Comparison of ENCODE assay signal across 8 cellular contexts in genomic region chr14:64723691-64724577, GRCh38. TPM values are rescaled to one million over a fixed set of nuclear protein-coding genes. Genes with fewer than 3 reads are reported as not detected.
A peak's percentile ranks its signal among the peaks of the same experiment; 100 is the strongest.
DNase-seq lines count a peak whose midpoint lies in the region; ATAC-seq and TF ChIP-seq lines count a peak whose summit lies in the region.

No MANE protein-coding gene starts in this region.

- no peaks in the 10 kb centered on the region for H3K9me3 Mint-ChIP-seq in CD8-positive, alpha-beta memory T cell

- H2AFZ ChIP-seq in osteoblast (ENCODE audit: low read length): no peak overlapping the region

- CTCF ChIA-PET in CD8-positive, alpha-beta memory T cell (lab: Charles Lee): interaction anchor here (0.8 to 1.8 kb wide), 3 partner anchors 16 to 52 kb away, joined by 3 to 10 read pairs (median 5); partner anchors contain the start of gene PLEKHG3
- CTCF ChIA-PET in RWPE1 (lab: Yijun Ruan, JAX): interaction anchor here (1.1 to 1.2 kb wide), 2 partner anchors 18 to 184 kb away, joined by 3 to 4 read pairs; partner anchors contain the start of gene HSPA2

- H3K4me2 ChIP-seq in osteoblast (ENCODE audit: insufficient read depth, low read length): no peak overlapping the region

- TF ChIP-seq CTCF in RWPE1 (conservative IDR thresholded peaks at IDR 0.05; ENCODE audit: low read depth): no peak
- TF ChIP-seq CTCF in osteoblast (IDR thresholded peaks at IDR 0.05; ENCODE audit: extremely low read depth, low read depth, low read length): no peak

- ATAC-seq in GM21786 (IDR thresholded peaks at IDR 0.05; ENCODE audit: unreplicated experiment) (no peak), GM21390 (IDR thresholded peaks at IDR 0.05; ENCODE audit: unreplicated experiment) (no peak), HG03571 (IDR thresholded peaks at IDR 0.05; ENCODE audit: unreplicated experiment) (no peak)

- H3K36me3 ChIP-seq in CD8-positive, alpha-beta memory T cell (ENCODE audit: insufficient read depth, low read length): no peaks in the 10 kb centered on the region
- peaks cover 0 to 14% of the 10 kb centered on the region in 2 donors for H3K36me3 ChIP-seq in esophagus (ENCODE audit: control insufficient read depth in 2 of 2, insufficient read depth in 2 of 2, low read length in 1 of 2)
- H3K36me3 ChIP-seq in osteoblast (ENCODE audit: insufficient read depth, low read length): no peaks in the 10 kb centered on the region

- peak overlapping the region; percentile 49 for H3K4me3 ChIP-seq in CD8-positive, alpha-beta memory T cell (ENCODE audit: low read length)
- H3K4me3 ChIP-seq in esophagus (ENCODE audit: low read depth in 1 of 2, low read length in 2 of 2) (no peak overlapping the region), osteoblast (ENCODE audit: insufficient read depth, low read length) (no peak overlapping the region)

- H3K27me3 Mint-ChIP-seq in CD8-positive, alpha-beta memory T cell: no peaks in the 10 kb centered on the region

- WGBS in esophagus, 2 donors: 62 to 65% methylated on average over 15 of the region's 15 CpGs

- POLR2A ChIA-PET in CD8-positive, alpha-beta memory T cell (lab: Charles Lee): interaction anchor here (0.7 to 1.2 kb wide), 2 partner anchors 15 to 52 kb away, joined by 3 to 6 read pairs; no protein-coding TSS in a partner anchor
- POLR2A ChIA-PET in RWPE1 (lab: Yijun Ruan, JAX; ENCODE audit: low non-redundant PET): no interaction called here

- no peaks in the 10 kb centered on the region for H3K9me3 ChIP-seq in CD8-positive, alpha-beta memory T cell (ENCODE audit: low read length)
- no peaks in the 10 kb centered on the region for H3K9me3 ChIP-seq in esophagus (ENCODE audit: control insufficient read depth in 2 of 2, insufficient read depth in 1 of 2, low read depth in 1 of 2, low read length in 1 of 2)
- no peaks in the 10 kb centered on the region for H3K9me3 ChIP-seq in osteoblast (ENCODE audit: low read depth, low read length)

- peaks cover 88% of the 10 kb centered on the region for H3K4me1 ChIP-seq in CD8-positive, alpha-beta memory T cell (ENCODE audit: insufficient read depth, low read length)
- peaks cover 10 to 46% of the 10 kb centered on the region in 2 donors for H3K4me1 ChIP-seq in esophagus (ENCODE audit: control insufficient read depth in 2 of 2, insufficient read depth in 2 of 2, low read length in 1 of 2)
- peaks cover 49% of the 10 kb centered on the region for H3K4me1 ChIP-seq in osteoblast (ENCODE audit: insufficient read depth, low read length)

- peak overlapping the region; percentile 83 to 99 (median 92) for H3K27ac Mint-ChIP-seq in CD8-positive, alpha-beta memory T cell

- H4K20me1 ChIP-seq in osteoblast (ENCODE audit: insufficient read depth, low read length): no peaks in the 10 kb centered on the region

- H3K4me1 Mint-ChIP-seq in CD8-positive, alpha-beta memory T cell: peaks cover 89 to 98% (median 98%) of the 10 kb centered on the region in 3 donors

- H3K27ac ChIP-seq in CD8-positive, alpha-beta memory T cell (ENCODE audit: low read depth, low read length): peak overlapping the region; percentile 29
- H3K27ac ChIP-seq in RWPE1: peak overlapping the region; percentile 94
- H3K27ac ChIP-seq in esophagus (ENCODE audit: low read depth in 2 of 2, low read length in 1 of 2): peak overlapping the region; percentile 75 to 95
- no peak overlapping the region for H3K27ac ChIP-seq in osteoblast (ENCODE audit: low read depth, low read length)

- peak in 2 of 5 donors; percentile 35 for DNase-seq in CD8-positive, alpha-beta memory T cell
- DNase-seq in RWPE1 (ENCODE audit: low spot score) (no peak), osteoblast (ENCODE audit: insufficient read length, low spot score, missing footprints) (peak; percentile 53), DMS53 treated with DMSO at 0.1 percent for 48 hours (lab: John Stamatoyannopoulos, UW; ENCODE audit: unreplicated experiment) (no peak)

- H3K36me3 Mint-ChIP-seq in CD8-positive, alpha-beta memory T cell: peaks cover 0 to 3% (median 0%) of the 10 kb centered on the region in 3 donors

- H3K27me3 ChIP-seq in CD8-positive, alpha-beta memory T cell (ENCODE audit: insufficient read depth, low read length, poor library complexity, severe bottlenecking): no peaks in the 10 kb centered on the region
- H3K27me3 ChIP-seq in esophagus (ENCODE audit: control insufficient read depth in 1 of 2, insufficient read depth in 2 of 2, low read length in 2 of 2) (no peaks in the 10 kb centered on the region), osteoblast (ENCODE audit: insufficient read depth, low read length) (no peaks in the 10 kb centered on the region)

- peak overlapping the region; percentile 61 to 88 (median 73) for H3K4me3 Mint-ChIP-seq in CD8-positive, alpha-beta memory T cell

- no peaks in the 10 kb centered on the region for H3K79me2 ChIP-seq in osteoblast (ENCODE audit: insufficient read depth, low read length)

RNA-seq across cellular contexts. Expression of gene PLEKHG3, which starts 19.7 kb away (rescaled TPM):
- 1 to 10 TPM; 4.9 to 5.0 TPM for total RNA-seq in CD8-positive, alpha-beta memory T cell
- 61.1 TPM for polyA plus RNA-seq in CD8-positive, alpha-beta memory T cell
- 10 to 100 TPM; 23.1 to 27.1 TPM for polyA plus RNA-seq in esophagus
- total RNA-seq in osteoblast: 2.9 and 5.4 TPM in 2 replicates
